ENCODE assay signal across 16 cellular contexts in genomic region chr4:85919488-85919887, GRCh38.
"Had no signal": no experiment of that assay in that cellular context is flagged by ENCODE, and none has a peak within 500 bp of the region (broad histone marks: within the 10 kb centered on the region; RNA-seq: fewer than 3 reads in every experiment).

No MANE protein-coding gene starts in this region.

- H3K4me3 ChIP-seq: dorsolateral prefrontal cortex, hepatocyte, right atrium auricular region, sigmoid colon, skin epidermis had no signal

- ATAC-seq: naive thymus-derived CD4-positive, alpha-beta T cell had no signal

- DNase-seq: cortex of kidney; dorsolateral prefrontal cortex; effector CD8-positive, alpha-beta T cell; foreskin melanocyte; head of caudate nucleus; naive thymus-derived CD4-positive, alpha-beta T cell; nephron progenitor cell; sigmoid colon; stimulated activated CD4-positive, alpha-beta T cell treated with anti-CD3 and anti-CD28 coated beads, Interleukin-2, amount 100 ng/mL, for 24 hours; stimulated activated CD4-positive, alpha-beta T cell treated with anti-CD3 and anti-CD28 coated beads, Interleukin-4, amount 100 ng/mL, for 4 hours; stimulated activated naive CD4-positive, alpha-beta T cell; trophoblast cell had no signal

- H3K4me1 ChIP-seq: right atrium auricular region, sigmoid colon had no signal

- H3K79me2 ChIP-seq: hepatocyte had no signal

- H3K4me2 ChIP-seq: hepatocyte had no signal

- H3K27ac ChIP-seq: dorsolateral prefrontal cortex, hepatocyte, neutrophil, right atrium auricular region, sigmoid colon, skin epidermis had no signal

- H2AFZ ChIP-seq: hepatocyte had no signal

- H3K27me3 ChIP-seq: dorsolateral prefrontal cortex, hepatocyte, neutrophil, right atrium auricular region, sigmoid colon had no signal

- H3K36me3 ChIP-seq: neutrophil, right atrium auricular region, sigmoid colon had no signal

- H3K9me3 ChIP-seq: neutrophil, right atrium auricular region, sigmoid colon had no signal
